ENCODE assay signal across 10 cellular contexts in the genomic region with DNA sequence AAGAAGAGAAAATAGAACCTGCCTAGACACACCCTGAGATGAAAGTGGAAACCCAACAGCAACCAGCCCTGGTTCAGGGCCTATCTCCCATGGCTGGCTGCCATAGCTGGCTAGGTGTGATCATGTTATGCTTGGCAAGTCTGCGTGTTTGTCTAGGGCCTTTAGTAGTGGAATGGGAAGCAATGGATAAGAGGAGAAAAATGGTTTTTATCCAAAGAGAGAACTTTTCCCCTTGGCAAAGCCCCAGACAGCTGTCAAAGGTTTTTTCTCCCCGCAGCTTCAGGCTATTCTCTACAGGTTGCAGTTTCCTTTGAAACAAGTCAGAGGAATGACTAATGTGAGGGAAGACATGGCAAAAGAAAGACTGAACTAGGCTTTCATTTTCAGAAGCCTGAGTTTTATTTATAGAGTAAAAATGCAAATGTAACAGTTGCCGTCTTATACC.
DNase-seq lines count a peak whose midpoint lies in the region; ATAC-seq and TF ChIP-seq lines count a peak whose summit lies in the region.
"Had no signal": no experiment of that assay in that cellular context is flagged by ENCODE, and none has a peak within 500 bp of the region (broad histone marks: within the 10 kb centered on the region; RNA-seq: fewer than 3 reads in every experiment).

No MANE protein-coding gene starts in this region.

- H3K9me3 ChIP-seq in trophoblast cell (ENCODE audit: insufficient read depth, low read depth, low read length) = no peaks in the 10 kb centered on the region

- no peak overlapping the region for H2BK12ac ChIP-seq in trophoblast cell (ENCODE audit: low read length)

- no peak overlapping the region for H2AFZ ChIP-seq in trophoblast cell (ENCODE audit: insufficient read depth, low read length, poor library complexity)

- H3K27ac ChIP-seq in trophoblast cell (ENCODE audit: low read depth, low read length) = no peak overlapping the region
- H3K27ac ChIP-seq: KMS-11 had no signal

- TF ChIP-seq CTCF in epithelial cell of esophagus (IDR thresholded peaks at IDR 0.05; ENCODE audit: insufficient read depth, low read depth, low read length, missing control alignments) = no peak

- WGBS in trophoblast cell (ENCODE audit: extremely low coverage, insufficient coverage, insufficient read length) = no CpG with 5 or more reads among the region's 3 CpGs

- H3K36me3 ChIP-seq in trophoblast cell (ENCODE audit: control insufficient read depth in 1 of 2, insufficient read depth in 2 of 2, low read length in 2 of 2) = no peaks in the 10 kb centered on the region

- no peak overlapping the region for H4K12ac ChIP-seq in trophoblast cell (ENCODE audit: low read depth, low read length)

- H2BK120ac ChIP-seq in trophoblast cell (ENCODE audit: insufficient read depth, low read length, poor library complexity) = no peak overlapping the region

- H3K18ac ChIP-seq in trophoblast cell (ENCODE audit: low read length) = no peak overlapping the region

- H3K14ac ChIP-seq in trophoblast cell (ENCODE audit: low read length) = no peak overlapping the region

- no peak overlapping the region for H3K4me2 ChIP-seq in trophoblast cell (ENCODE audit: low read length)
- H3K4me2 ChIP-seq: KMS-11 had no signal

- no peak overlapping the region for H3K23ac ChIP-seq in trophoblast cell (ENCODE audit: low read length)

- H3K4ac ChIP-seq in trophoblast cell (ENCODE audit: low read depth, low read length) = no peak overlapping the region

- no peak overlapping the region for H3K4me3 ChIP-seq in epithelial cell of esophagus (ENCODE audit: low read length)
- H3K4me3 ChIP-seq in trophoblast cell (ENCODE audit: low read depth, low read length) = no peak overlapping the region

- no peaks in the 10 kb centered on the region for H3K27me3 ChIP-seq in trophoblast cell (ENCODE audit: insufficient read depth, low read length)

- no peak overlapping the region for H2AK5ac ChIP-seq in trophoblast cell (ENCODE audit: low read length)

- no peak overlapping the region for H4K8ac ChIP-seq in trophoblast cell (ENCODE audit: low read depth, low read length)

- DNase-seq in A172 (ENCODE audit: low spot score) (peak; percentile 8), epithelial cell of esophagus (ENCODE audit: low read depth) (peak; percentile 84), trophoblast cell (no peak), D341Med (ENCODE audit: low spot score) (no peak)
- DNase-seq in activated CD4-positive, alpha-beta T cell treated with anti-CD3 and anti-CD28 coated beads, Interleukin-2, amount 50 U/mL, for 48 hours = no peak
- DNase-seq: SIG-M5 had no signal

- H3K79me2 ChIP-seq in trophoblast cell (ENCODE audit: control insufficient read depth, insufficient read depth, low read length, poor library complexity) = no peaks in the 10 kb centered on the region

- no peak overlapping the region for H2BK5ac ChIP-seq in trophoblast cell (ENCODE audit: low read depth, low read length, poor library complexity)

- H4K91ac ChIP-seq in trophoblast cell (ENCODE audit: low read depth, low read length) = no peak overlapping the region

- ATAC-seq in GM21447 (IDR thresholded peaks at IDR 0.05; ENCODE audit: unreplicated experiment) = peak; percentile 53
- peak; percentile 63 for ATAC-seq in HG03565 (IDR thresholded peaks at IDR 0.05; ENCODE audit: unreplicated experiment)
- no peak for ATAC-seq in GM21576 (IDR thresholded peaks at IDR 0.05; ENCODE audit: unreplicated experiment)

- H3K9ac ChIP-seq in trophoblast cell (ENCODE audit: low read length) = no peak overlapping the region
- H3K9ac ChIP-seq: KMS-11 had no signal

- peaks cover 2% of the 10 kb centered on the region in 2 experiments for H3K4me1 ChIP-seq in trophoblast cell (ENCODE audit: control insufficient read depth in 1 of 2, insufficient read depth in 2 of 2, low read length in 2 of 2)

- no peaks in the 10 kb centered on the region for H3K79me1 ChIP-seq in trophoblast cell (ENCODE audit: low read length)

Comparison
In these comparisons a context has a peak if more than half of its experiments do, and no peak if none do; other contexts are left out.
1. DNase-seq: peak in A172 (single experiment) and epithelial cell of esophagus (single experiment); none in trophoblast cell (0 of 2), activated CD4-positive, alpha-beta T cell treated with anti-CD3 and anti-CD28 coated beads, Interleukin-2, amount 50 U/mL, for 48 hours (0 of 2) and D341Med (single experiment).